Comparison of ENCODE assay signal across 1 cellular context in the genomic region with DNA sequence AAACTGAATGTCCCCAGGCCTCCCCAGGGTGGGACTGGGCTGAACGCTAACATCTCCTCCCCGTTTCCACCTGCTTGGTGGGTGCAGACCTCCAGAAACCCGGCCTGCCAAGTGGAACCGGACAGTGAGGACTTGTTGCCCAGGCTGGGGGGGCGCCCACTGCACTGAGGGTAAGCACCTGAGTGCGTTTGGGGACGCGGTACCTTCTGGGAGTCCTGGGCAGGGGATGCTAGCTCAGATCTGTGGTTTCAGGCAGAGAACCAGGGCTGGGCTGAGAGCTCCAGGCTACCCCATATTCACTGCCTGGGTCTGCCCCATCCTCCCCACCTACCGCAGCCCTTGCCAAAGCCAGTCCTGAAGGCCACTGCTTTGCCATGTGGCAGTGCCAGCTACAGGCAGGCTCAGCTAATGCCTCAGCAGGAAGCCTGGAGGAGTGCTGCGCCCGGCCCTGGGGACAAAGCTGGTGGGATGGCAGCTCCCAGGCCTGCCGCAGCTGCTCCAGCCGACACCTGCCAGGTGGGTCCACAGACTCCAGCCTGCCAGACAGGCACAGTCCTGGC.
TF ChIP-seq lines count a peak whose summit lies in the region.

No MANE protein-coding gene starts in this region.

TF ChIP-seq in H1, 55 proteins besides CTCF, POLR2A, EP300 and RAD21:
- no peak for TF ChIP-seq KDM5A (IDR thresholded peaks at IDR 0.05; ENCODE audit: low read length)
- no peak for TF ChIP-seq CREB1 (IDR thresholded peaks at IDR 0.05)
- no peak for TF ChIP-seq TAF7 (optimal IDR thresholded peaks at IDR 0.05; ENCODE audit: borderline replicate concordance, low read depth, low read length)
- TF ChIP-seq CBX8 (IDR thresholded peaks at IDR 0.05; ENCODE audit: borderline replicate concordance, low read depth, low read length), result no peak
- no peak for TF ChIP-seq CEBPB (IDR thresholded peaks at IDR 0.05; ENCODE audit: low read depth, low read length)
- no peak for TF ChIP-seq HDAC2 (IDR thresholded peaks at IDR 0.05; ENCODE audit: borderline replicate concordance in 1 of 2, low read depth in 2 of 2, low read length in 2 of 2)
- no peak for TF ChIP-seq CBX5 (IDR thresholded peaks at IDR 0.05; ENCODE audit: low read depth, low read length)
- TF ChIP-seq FOSL1 (IDR thresholded peaks at IDR 0.05; ENCODE audit: insufficient read depth, low read depth, low read length), result no peak
- TF ChIP-seq SUZ12 (IDR thresholded peaks at IDR 0.05; ENCODE audit: low read length), result no peak
- no peak for TF ChIP-seq MAFK (IDR thresholded peaks at IDR 0.05; ENCODE audit: low read depth, low read length)
- TF ChIP-seq KDM1A (IDR thresholded peaks at IDR 0.05; ENCODE audit: borderline replicate concordance, low read length), result no peak
- no peak for TF ChIP-seq BACH1 (IDR thresholded peaks at IDR 0.05; ENCODE audit: low read length)
- no peak for TF ChIP-seq CHD2 (IDR thresholded peaks at IDR 0.05; ENCODE audit: low read length)
- TF ChIP-seq YY1 (IDR thresholded peaks at IDR 0.05; ENCODE audit: low read depth, low read length), result no peak
- TF ChIP-seq GABPA (IDR thresholded peaks at IDR 0.05; ENCODE audit: borderline replicate concordance, insufficient read depth, low read length), result no peak
- no peak for TF ChIP-seq SIRT6 (IDR thresholded peaks at IDR 0.05; ENCODE audit: low read length)
- TF ChIP-seq TAF1 (IDR thresholded peaks at IDR 0.05; ENCODE audit: low read depth, low read length), result no peak
